14 cellular contexts compared by ENCODE assay signal in the genomic region with DNA sequence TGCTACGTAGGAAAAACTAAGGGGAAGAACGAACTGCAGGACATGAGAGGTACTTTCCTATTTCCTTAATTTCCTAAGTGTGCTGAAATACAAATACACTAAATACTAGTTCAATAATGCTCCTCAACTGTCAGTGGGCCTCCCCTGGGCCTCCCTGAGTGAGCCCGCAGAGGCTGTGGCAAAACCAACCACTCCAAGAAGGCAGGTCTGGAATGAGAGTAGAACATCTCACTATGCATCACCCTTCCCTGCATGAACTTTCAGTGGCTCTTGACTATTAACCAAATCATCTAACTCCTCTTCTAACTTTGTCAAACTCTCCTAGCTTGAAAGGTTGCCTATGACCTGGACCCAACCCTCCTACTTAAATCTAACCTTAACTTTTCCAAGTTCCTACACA.
DNase-seq lines count a peak whose midpoint lies in the region; ATAC-seq and TF ChIP-seq lines count a peak whose summit lies in the region.
"Had no signal": no experiment of that assay in that cellular context is flagged by ENCODE, and none has a peak within 500 bp of the region (broad histone marks: within the 10 kb centered on the region; RNA-seq: fewer than 3 reads in every experiment).

No MANE protein-coding gene starts in this region.

- POLR2A ChIA-PET in activated CD8-positive, alpha-beta T cell treated with anti-CD3 and anti-CD28 coated beads for 36 hours (lab: Charles Lee) = no interaction called here
- POLR2A ChIA-PET in activated CD8-positive, alpha-beta T cell treated with anti-CD3 and anti-CD28 coated beads, Interleukin-2, amount 10 ng/mL, durations not matched to agents 7 days and 5 days (lab: Charles Lee) = no interaction called here

- intact Hi-C loops in activated CD8-positive, alpha-beta T cell treated with anti-CD3 and anti-CD28 coated beads for 36 hours (cut with micrococcal nuclease) = no loop called here

- no peaks in the 10 kb centered on the region for H3K27me3 Mint-ChIP-seq in activated CD8-positive, alpha-beta T cell treated with anti-CD3 and anti-CD28 coated beads for 36 hours
- no peaks in the 10 kb centered on the region for H3K27me3 Mint-ChIP-seq in activated CD8-positive, alpha-beta T cell treated with anti-CD3 and anti-CD28 coated beads, Interleukin-2, amount 10 ng/mL, durations not matched to agents 7 days and 5 days (ENCODE audit: low read depth)
- H3K27me3 Mint-ChIP-seq: B cell; CD4-positive, alpha-beta T cell had no signal

- peaks cover 43% of the 10 kb centered on the region for H3K4me1 Mint-ChIP-seq in activated CD8-positive, alpha-beta T cell treated with anti-CD3 and anti-CD28 coated beads for 36 hours (ENCODE audit: low read depth)
- H3K4me1 Mint-ChIP-seq in activated CD8-positive, alpha-beta T cell treated with anti-CD3 and anti-CD28 coated beads, Interleukin-2, amount 10 ng/mL, durations not matched to agents 7 days and 5 days (ENCODE audit: low read depth) = peaks cover 25% of the 10 kb centered on the region

- TF ChIP-seq CTCF in activated CD8-positive, alpha-beta T cell treated with anti-CD3 and anti-CD28 coated beads for 36 hours (IDR thresholded peaks at IDR 0.05) = no peak

- peaks cover 35% of the 10 kb centered on the region for H3K36me3 Mint-ChIP-seq in activated CD8-positive, alpha-beta T cell treated with anti-CD3 and anti-CD28 coated beads for 36 hours (ENCODE audit: low read depth)
- peaks cover 29% of the 10 kb centered on the region for H3K36me3 Mint-ChIP-seq in activated CD8-positive, alpha-beta T cell treated with anti-CD3 and anti-CD28 coated beads, Interleukin-2, amount 10 ng/mL, durations not matched to agents 7 days and 5 days (ENCODE audit: low read depth)

- H3K27ac Mint-ChIP-seq in activated CD8-positive, alpha-beta T cell treated with anti-CD3 and anti-CD28 coated beads for 36 hours = peak overlapping the region; percentile 11
- no peak overlapping the region for H3K27ac Mint-ChIP-seq in activated CD8-positive, alpha-beta T cell treated with anti-CD3 and anti-CD28 coated beads, Interleukin-2, amount 10 ng/mL, durations not matched to agents 7 days and 5 days
- H3K27ac Mint-ChIP-seq: B cell; CD4-positive, alpha-beta T cell; HFFc6 had no signal

- ATAC-seq in activated CD8-positive, alpha-beta T cell treated with anti-CD3 and anti-CD28 coated beads for 36 hours = no peak
- no peak for ATAC-seq in activated CD8-positive, alpha-beta T cell treated with anti-CD3 and anti-CD28 coated beads, Interleukin-2, amount 10 ng/mL, durations not matched to agents 7 days and 5 days
- ATAC-seq in HG03045 (IDR thresholded peaks at IDR 0.05; ENCODE audit: unreplicated experiment) = no peak

- H3K4me3 Mint-ChIP-seq in activated CD8-positive, alpha-beta T cell treated with anti-CD3 and anti-CD28 coated beads for 36 hours = no peak overlapping the region
- H3K4me3 Mint-ChIP-seq in activated CD8-positive, alpha-beta T cell treated with anti-CD3 and anti-CD28 coated beads, Interleukin-2, amount 10 ng/mL, durations not matched to agents 7 days and 5 days = no peak overlapping the region
- H3K4me3 Mint-ChIP-seq: B cell; CD4-positive, alpha-beta T cell; HFFc6 had no signal

- CTCF ChIA-PET in activated CD8-positive, alpha-beta T cell treated with anti-CD3 and anti-CD28 coated beads for 36 hours (lab: Charles Lee) = no interaction called here
- CTCF ChIA-PET in activated CD8-positive, alpha-beta T cell treated with anti-CD3 and anti-CD28 coated beads, Interleukin-2, amount 10 ng/mL, durations not matched to agents 7 days and 5 days (lab: Charles Lee) = no interaction called here

- peaks cover 2% of the 10 kb centered on the region for H3K9me3 Mint-ChIP-seq in activated CD8-positive, alpha-beta T cell treated with anti-CD3 and anti-CD28 coated beads for 36 hours
- H3K9me3 Mint-ChIP-seq in activated CD8-positive, alpha-beta T cell treated with anti-CD3 and anti-CD28 coated beads, Interleukin-2, amount 10 ng/mL, durations not matched to agents 7 days and 5 days (ENCODE audit: insufficient read depth) = no peaks in the 10 kb centered on the region
- H3K9me3 Mint-ChIP-seq: CD4-positive, alpha-beta T cell; HFFc6 had no signal

- no peak for DNase-seq in activated CD8-positive, alpha-beta T cell treated with anti-CD3 and anti-CD28 coated beads for 36 hours
- DNase-seq in activated CD8-positive, alpha-beta T cell treated with anti-CD3 and anti-CD28 coated beads, Interleukin-2, amount 10 ng/mL, durations not matched to agents 7 days and 5 days = no peak
- peak; percentile 4 for DNase-seq in stimulated activated CD4-positive, alpha-beta T cell treated with anti-CD3 and anti-CD28 coated beads, Interleukin-1b, Interleukin-23, amount 100 ng/mL, for 48 hours
- no peak for DNase-seq in stimulated activated CD4-positive, alpha-beta T cell treated with anti-CD3 and anti-CD28 coated beads, Interleukin-4, amount 100 ng/mL, for 1 hour
- DNase-seq in stimulated activated CD8-positive, alpha-beta memory T cell treated with anti-CD3 and anti-CD28 coated beads, Interleukin-4, amount 100 ng/mL, for 48 hours = peak; percentile 50
- no peak for DNase-seq in NCI-H524 (lab: John Stamatoyannopoulos, UW)
- DNase-seq: C1 segment of cervical spinal cord; Calu3; CD4-positive, alpha-beta T cell; DMS 273 treated with DMSO at 0.1 percent for 48 hours; HCEC 1CT; HFFc6 had no signal

Comparison
In these comparisons a context has a peak if more than half of its experiments do, and no peak if none do; other contexts are left out.
1. DNase-seq: peak in stimulated activated CD4-positive, alpha-beta T cell treated with anti-CD3 and anti-CD28 coated beads, Interleukin-1b, Interleukin-23, amount 100 ng/mL, for 48 hours (single experiment) and stimulated activated CD8-positive, alpha-beta memory T cell treated with anti-CD3 and anti-CD28 coated beads, Interleukin-4, amount 100 ng/mL, for 48 hours (single experiment); none in activated CD8-positive, alpha-beta T cell treated with anti-CD3 and anti-CD28 coated beads for 36 hours (single experiment), activated CD8-positive, alpha-beta T cell treated with anti-CD3 and anti-CD28 coated beads, Interleukin-2, amount 10 ng/mL, durations not matched to agents 7 days and 5 days (single experiment), stimulated activated CD4-positive, alpha-beta T cell treated with anti-CD3 and anti-CD28 coated beads, Interleukin-4, amount 100 ng/mL, for 1 hour (single experiment) and NCI-H524 (0 of 2).